Comparison of ENCODE assay signal across 20 cellular contexts in the genomic region with DNA sequence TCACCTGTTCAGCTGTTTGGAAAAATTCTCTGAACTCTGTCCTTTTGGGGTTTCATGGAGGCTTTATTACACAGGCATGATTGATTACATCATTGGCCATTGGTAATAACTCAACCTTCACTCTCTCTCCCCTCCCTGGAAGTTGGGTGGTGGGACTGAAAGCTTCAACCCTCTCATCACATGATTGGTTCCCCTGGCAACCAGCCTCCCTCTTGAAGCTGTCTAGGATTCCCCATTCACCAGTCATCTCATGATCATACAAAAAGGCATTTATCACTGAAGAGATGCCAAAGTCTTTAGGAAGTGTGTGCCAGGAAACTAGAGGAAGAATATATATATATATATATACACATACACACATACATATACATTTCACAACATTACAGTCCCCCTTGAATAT.
"Had no signal": no experiment of that assay in that cellular context is flagged by ENCODE, and none has a peak within 500 bp of the region (broad histone marks: within the 10 kb centered on the region; RNA-seq: fewer than 3 reads in every experiment).

No MANE protein-coding gene starts in this region.

- DNase-seq: colonic mucosa; cortex of kidney; effector CD8-positive, alpha-beta T cell; effector memory CD8-positive, alpha-beta T cell; endodermal cell; erythroblast; esophagus squamous epithelium; foreskin fibroblast; foreskin melanocyte; gastrocnemius medialis; glutamatergic neuron; head of caudate nucleus; heart right ventricle; hippocampal formation; left colon; left ventricle myocardium inferior; lower lobe of right lung; mesenchymal stem cell; mucosa of descending colon; naive B cell had no signal
